ENCODE assay signal across 20 cellular contexts in the genomic region with DNA sequence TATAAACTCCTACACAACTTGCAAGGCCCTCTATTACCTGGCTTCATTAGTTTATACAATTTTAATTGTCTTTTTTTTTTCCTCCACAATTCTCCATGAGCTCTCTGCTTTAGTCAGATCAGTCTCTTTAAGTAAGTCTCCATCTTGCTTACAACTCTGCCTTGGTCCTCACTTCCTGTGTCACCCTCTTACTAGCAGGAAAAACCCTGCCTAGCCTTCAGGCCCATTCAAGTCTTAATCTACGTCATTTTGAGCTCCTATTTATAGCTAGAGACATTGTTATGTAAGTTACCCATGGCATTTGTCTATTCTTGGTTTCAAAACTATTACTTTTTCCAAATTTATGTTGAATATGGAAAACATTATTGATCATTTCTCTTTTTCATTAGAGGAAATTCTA.
"Had no signal": no experiment of that assay in that cellular context is flagged by ENCODE, and none has a peak within 500 bp of the region (broad histone marks: within the 10 kb centered on the region; RNA-seq: fewer than 3 reads in every experiment).

No MANE protein-coding gene starts in this region.

- H3K4me3 Mint-ChIP-seq: activated B cell treated with CpG ODN at 0.5 μM for 24 hours; activated CD8-positive, alpha-beta T cell treated with anti-CD3 and anti-CD28 coated beads, Interleukin-2, amount 10 ng/mL, durations not matched to agents 7 days and 5 days; activated naive CD8-positive, alpha-beta T cell treated with anti-CD3 and anti-CD28 coated beads for 36 hours; naive B cell had no signal

- H3K27me3 ChIP-seq: brain microvascular endothelial cell, gastrocnemius medialis, heart left ventricle, stomach, thyroid gland, vagina had no signal

- ATAC-seq: activated CD8-positive, alpha-beta T cell treated with anti-CD3 and anti-CD28 coated beads, Interleukin-2, amount 10 ng/mL, durations not matched to agents 7 days and 5 days; gastrocnemius medialis; heart left ventricle; left colon had no signal

- H3K4me3 ChIP-seq: gastrocnemius medialis, heart left ventricle, stomach, thyroid gland, vagina had no signal

- H3K27me3 Mint-ChIP-seq: activated B cell treated with CpG ODN at 0.5 μM for 24 hours; activated naive CD8-positive, alpha-beta T cell treated with anti-CD3 and anti-CD28 coated beads for 36 hours; naive B cell had no signal

- H3K79me2 ChIP-seq: parathyroid adenoma had no signal

- DNase-seq: activated B cell treated with CpG ODN at 0.5 μM for 24 hours; activated CD4-positive, alpha-beta T cell treated with anti-CD3 and anti-CD28 coated beads for 48 hours; activated CD8-positive, alpha-beta memory T cell treated with anti-CD3 and anti-CD28 coated beads, Interleukin-2, amount 50 U/mL, for 4 hours; activated CD8-positive, alpha-beta T cell treated with anti-CD3 and anti-CD28 coated beads, Interleukin-2, amount 10 ng/mL, durations not matched to agents 7 days and 5 days; activated gamma-delta T cell treated with Interleukin-2 at 50 U/mL for 16 hours; activated naive CD8-positive, alpha-beta T cell treated with anti-CD3 and anti-CD28 coated beads for 36 hours; activated T-cell treated with anti-CD3 and anti-CD28 coated beads, Interleukin-2, amount 50 U/mL, for 48 hours; brain microvascular endothelial cell; cortex of kidney; effector CD8-positive, alpha-beta T cell; gastrocnemius medialis; heart left ventricle; left colon; naive B cell; stimulated activated CD4-positive, alpha-beta T cell treated with anti-CD3 and anti-CD28 coated beads, Interleukin-1b, Interleukin-23, amount 100 ng/mL, for 48 hours; stomach; thyroid gland had no signal

- H3K4me1 ChIP-seq: parathyroid adenoma had no signal

- H3K27ac ChIP-seq: brain microvascular endothelial cell, epithelial cell of prostate, parathyroid adenoma, stomach, thyroid gland, vagina had no signal

- H3K36me3 ChIP-seq: brain microvascular endothelial cell, gastrocnemius medialis, heart left ventricle, stomach, thyroid gland, vagina had no signal

- H2AFZ ChIP-seq: parathyroid adenoma had no signal

- H3K27ac Mint-ChIP-seq: activated B cell treated with CpG ODN at 0.5 μM for 24 hours; activated CD8-positive, alpha-beta T cell treated with anti-CD3 and anti-CD28 coated beads, Interleukin-2, amount 10 ng/mL, durations not matched to agents 7 days and 5 days; activated naive CD8-positive, alpha-beta T cell treated with anti-CD3 and anti-CD28 coated beads for 36 hours; naive B cell had no signal

- H3K4me1 Mint-ChIP-seq: activated B cell treated with CpG ODN at 0.5 μM for 24 hours; activated naive CD8-positive, alpha-beta T cell treated with anti-CD3 and anti-CD28 coated beads for 36 hours; naive B cell had no signal

- H3K9me3 ChIP-seq: gastrocnemius medialis, stomach, thyroid gland, vagina had no signal
